ENCODE assay signal across 2 cellular contexts in genomic region chr9:92315456-92315855, GRCh38.
TF ChIP-seq lines count a peak whose summit lies in the region.

No MANE protein-coding gene starts in this region.

TF ChIP-seq in A549, 52 proteins besides CTCF, POLR2A, EP300 and RAD21:
- TF ChIP-seq GATA3 (IDR thresholded peaks at IDR 0.05; ENCODE audit: borderline replicate concordance) (no peak), CEBPB (IDR thresholded peaks at IDR 0.05) (peak; percentile 28 to 39; a peak in 2 of 4 replicates)
TF ChIP-seq in A549: peak in this region for 1.

TF ChIP-seq in K562, 482 proteins besides CTCF, POLR2A, EP300 and RAD21:
- TF ChIP-seq CBX3 (IDR thresholded peaks at IDR 0.05; ENCODE audit: borderline replicate concordance in 1 of 2, low read length in 2 of 2) (no peak), CEBPB (tag; IDR thresholded peaks at IDR 0.05) (peak; percentile 68), GTF2E2 (tag; IDR thresholded peaks at IDR 0.05) (no peak), CEBPG (CRISPR knock-in tag; IDR thresholded peaks at IDR 0.05) (no peak), CEBPG (tag; conservative IDR thresholded peaks at IDR 0.05 in 1 of 2, IDR thresholded peaks at IDR 0.05 in 1 of 2) (peak; percentile 10 to 49; a peak in 2 of 4 replicates), POLR2G (IDR thresholded peaks at IDR 0.05; ENCODE audit: low read depth, low read length) (no peak), EWSR1 (IDR thresholded peaks at IDR 0.05; ENCODE audit: borderline replicate concordance, low read depth, partially characterized antibody) (no peak), ADNP (tag; IDR thresholded peaks at IDR 0.05) (no peak), ELF1 (tag; IDR thresholded peaks at IDR 0.05) (no peak), BRD9 (IDR thresholded peaks at IDR 0.05; ENCODE audit: low read depth, partially characterized antibody) (no peak), UBTF (IDR thresholded peaks at IDR 0.05; ENCODE audit: borderline replicate concordance in 1 of 2, low read depth in 2 of 2, low read length in 2 of 2) (no peak), MBD2 (IDR thresholded peaks at IDR 0.05; ENCODE audit: borderline replicate concordance, low read depth) (no peak), ZNF384 (IDR thresholded peaks at IDR 0.05; ENCODE audit: low read depth, low read length) (no peak), ZNF311 (CRISPR knock-in tag; IDR thresholded peaks at IDR 0.05) (no peak)
- TF ChIP-seq, protein P1, sequence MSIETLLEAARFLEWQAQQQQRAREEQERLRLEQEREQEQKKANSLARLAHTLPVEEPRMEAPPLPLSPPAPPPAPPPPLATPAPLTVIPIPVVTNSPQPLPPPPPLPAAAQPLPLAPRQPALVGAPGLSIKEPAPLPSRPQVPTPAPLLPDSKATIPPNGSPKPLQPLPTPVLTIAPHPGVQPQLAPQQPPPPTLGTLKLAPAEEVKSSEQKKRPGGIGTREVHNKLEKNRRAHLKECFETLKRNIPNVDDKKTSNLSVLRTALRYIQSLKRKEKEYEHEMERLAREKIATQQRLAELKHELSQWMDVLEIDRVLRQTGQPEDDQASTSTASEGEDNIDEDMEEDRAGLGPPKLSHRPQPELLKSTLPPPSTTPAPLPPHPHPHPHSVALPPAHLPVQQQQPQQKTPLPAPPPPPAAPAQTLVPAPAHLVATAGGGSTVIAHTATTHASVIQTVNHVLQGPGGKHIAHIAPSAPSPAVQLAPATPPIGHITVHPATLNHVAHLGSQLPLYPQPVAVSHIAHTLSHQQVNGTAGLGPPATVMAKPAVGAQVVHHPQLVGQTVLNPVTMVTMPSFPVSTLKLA (conservative IDR thresholded peaks at IDR 0.05): no peak
- TF ChIP-seq, protein P2, sequence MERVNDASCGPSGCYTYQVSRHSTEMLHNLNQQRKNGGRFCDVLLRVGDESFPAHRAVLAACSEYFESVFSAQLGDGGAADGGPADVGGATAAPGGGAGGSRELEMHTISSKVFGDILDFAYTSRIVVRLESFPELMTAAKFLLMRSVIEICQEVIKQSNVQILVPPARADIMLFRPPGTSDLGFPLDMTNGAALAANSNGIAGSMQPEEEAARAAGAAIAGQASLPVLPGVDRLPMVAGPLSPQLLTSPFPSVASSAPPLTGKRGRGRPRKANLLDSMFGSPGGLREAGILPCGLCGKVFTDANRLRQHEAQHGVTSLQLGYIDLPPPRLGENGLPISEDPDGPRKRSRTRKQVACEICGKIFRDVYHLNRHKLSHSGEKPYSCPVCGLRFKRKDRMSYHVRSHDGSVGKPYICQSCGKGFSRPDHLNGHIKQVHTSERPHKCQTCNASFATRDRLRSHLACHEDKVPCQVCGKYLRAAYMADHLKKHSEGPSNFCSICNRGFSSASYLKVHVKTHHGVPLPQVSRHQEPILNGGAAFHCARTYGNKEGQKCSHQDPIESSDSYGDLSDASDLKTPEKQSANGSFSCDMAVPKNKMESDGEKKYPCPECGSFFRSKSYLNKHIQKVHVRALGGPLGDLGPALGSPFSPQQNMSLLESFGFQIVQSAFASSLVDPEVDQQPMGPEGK (CRISPR knock-in tag; IDR thresholded peaks at IDR 0.05; ENCODE audit: borderline replicate concordance): no peak
- TF ChIP-seq, protein P3, sequence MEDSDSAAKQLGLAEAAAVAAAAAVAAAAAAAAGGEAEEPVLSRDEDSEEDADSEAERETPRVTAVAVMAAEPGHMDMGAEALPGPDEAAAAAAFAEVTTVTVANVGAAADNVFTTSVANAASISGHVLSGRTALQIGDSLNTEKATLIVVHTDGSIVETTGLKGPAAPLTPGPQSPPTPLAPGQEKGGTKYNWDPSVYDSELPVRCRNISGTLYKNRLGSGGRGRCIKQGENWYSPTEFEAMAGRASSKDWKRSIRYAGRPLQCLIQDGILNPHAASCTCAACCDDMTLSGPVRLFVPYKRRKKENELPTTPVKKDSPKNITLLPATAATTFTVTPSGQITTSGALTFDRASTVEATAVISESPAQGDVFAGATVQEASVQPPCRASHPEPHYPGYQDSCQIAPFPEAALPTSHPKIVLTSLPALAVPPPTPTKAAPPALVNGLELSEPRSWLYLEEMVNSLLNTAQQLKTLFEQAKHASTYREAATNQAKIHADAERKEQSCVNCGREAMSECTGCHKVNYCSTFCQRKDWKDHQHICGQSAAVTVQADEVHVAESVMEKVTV (CRISPR knock-in tag; IDR thresholded peaks at IDR 0.05): no peak
- TF ChIP-seq, protein P4, sequence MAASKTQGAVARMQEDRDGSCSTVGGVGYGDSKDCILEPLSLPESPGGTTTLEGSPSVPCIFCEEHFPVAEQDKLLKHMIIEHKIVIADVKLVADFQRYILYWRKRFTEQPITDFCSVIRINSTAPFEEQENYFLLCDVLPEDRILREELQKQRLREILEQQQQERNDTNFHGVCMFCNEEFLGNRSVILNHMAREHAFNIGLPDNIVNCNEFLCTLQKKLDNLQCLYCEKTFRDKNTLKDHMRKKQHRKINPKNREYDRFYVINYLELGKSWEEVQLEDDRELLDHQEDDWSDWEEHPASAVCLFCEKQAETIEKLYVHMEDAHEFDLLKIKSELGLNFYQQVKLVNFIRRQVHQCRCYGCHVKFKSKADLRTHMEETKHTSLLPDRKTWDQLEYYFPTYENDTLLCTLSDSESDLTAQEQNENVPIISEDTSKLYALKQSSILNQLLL (CRISPR knock-in tag; IDR thresholded peaks at IDR 0.05; ENCODE audit: borderline replicate concordance): no peak
- TF ChIP-seq, protein P5, sequence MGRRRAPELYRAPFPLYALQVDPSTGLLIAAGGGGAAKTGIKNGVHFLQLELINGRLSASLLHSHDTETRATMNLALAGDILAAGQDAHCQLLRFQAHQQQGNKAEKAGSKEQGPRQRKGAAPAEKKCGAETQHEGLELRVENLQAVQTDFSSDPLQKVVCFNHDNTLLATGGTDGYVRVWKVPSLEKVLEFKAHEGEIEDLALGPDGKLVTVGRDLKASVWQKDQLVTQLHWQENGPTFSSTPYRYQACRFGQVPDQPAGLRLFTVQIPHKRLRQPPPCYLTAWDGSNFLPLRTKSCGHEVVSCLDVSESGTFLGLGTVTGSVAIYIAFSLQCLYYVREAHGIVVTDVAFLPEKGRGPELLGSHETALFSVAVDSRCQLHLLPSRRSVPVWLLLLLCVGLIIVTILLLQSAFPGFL (CRISPR knock-in tag; IDR thresholded peaks at IDR 0.05): no peak
TF ChIP-seq in K562: peak in this region for 2.
